Comparison of ENCODE assay signal across 1 cellular context in genomic region chr19:343941-344624, GRCh38.
TF ChIP-seq lines count a peak whose summit lies in the region.

No MANE protein-coding gene starts in this region.

TF ChIP-seq in HEK293, 187 proteins besides CTCF, POLR2A, EP300 and RAD21 (continued from another document):
- TF ChIP-seq ZNF214 (tag by site-specific recombination; IDR thresholded peaks at IDR 0.05; ENCODE audit: borderline replicate concordance) (no peak), ZFHX2 (tag by site-specific recombination; conservative IDR thresholded peaks at IDR 0.05) (no peak), ZNF704 (tag by site-specific recombination; IDR thresholded peaks at IDR 0.05) (no peak), ZNF830 (tag by site-specific recombination; IDR thresholded peaks at IDR 0.05; ENCODE audit: low read depth) (no peak), ZNF132 (tag by site-specific recombination; IDR thresholded peaks at IDR 0.05; ENCODE audit: borderline replicate concordance) (no peak), GLI2 (tag by site-specific recombination; IDR thresholded peaks at IDR 0.05; ENCODE audit: borderline replicate concordance, low read depth) (no peak), ZNF335 (tag by site-specific recombination; conservative IDR thresholded peaks at IDR 0.05) (0 out of 2 replicates have a peak, but pooled peaks have one; percentile 29), ZNF510 (tag by site-specific recombination; IDR thresholded peaks at IDR 0.05; ENCODE audit: insufficient replicate concordance) (no peak), ZBTB48 (tag by site-specific recombination; IDR thresholded peaks at IDR 0.05) (no peak), PATZ1 (tag by site-specific recombination; IDR thresholded peaks at IDR 0.05) (no peak), ZNF555 (tag by site-specific recombination; conservative IDR thresholded peaks at IDR 0.05) (no peak), ZNF768 (tag by site-specific recombination; IDR thresholded peaks at IDR 0.05) (no peak), ZNF280C (tag by site-specific recombination; IDR thresholded peaks at IDR 0.05) (no peak), ZNF16 (tag by site-specific recombination; IDR thresholded peaks at IDR 0.05; ENCODE audit: low read depth) (no peak), ZNF473 (tag by site-specific recombination; IDR thresholded peaks at IDR 0.05) (no peak), ZNF837 (tag by site-specific recombination; IDR thresholded peaks at IDR 0.05) (no peak), ZNF621 (tag by site-specific recombination; IDR thresholded peaks at IDR 0.05) (no peak)
- TF ChIP-seq, protein P1, sequence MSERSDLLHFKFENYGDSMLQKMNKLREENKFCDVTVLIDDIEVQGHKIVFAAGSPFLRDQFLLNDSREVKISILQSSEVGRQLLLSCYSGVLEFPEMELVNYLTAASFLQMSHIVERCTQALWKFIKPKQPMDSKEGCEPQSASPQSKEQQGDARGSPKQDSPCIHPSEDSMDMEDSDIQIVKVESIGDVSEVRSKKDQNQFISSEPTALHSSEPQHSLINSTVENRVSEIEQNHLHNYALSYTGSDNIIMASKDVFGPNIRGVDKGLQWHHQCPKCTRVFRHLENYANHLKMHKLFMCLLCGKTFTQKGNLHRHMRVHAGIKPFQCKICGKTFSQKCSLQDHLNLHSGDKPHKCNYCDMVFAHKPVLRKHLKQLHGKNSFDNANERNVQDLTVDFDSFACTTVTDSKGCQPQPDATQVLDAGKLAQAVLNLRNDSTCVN (tag by site-specific recombination; optimal IDR thresholded peaks at IDR 0.05), result peak; percentile 28
- TF ChIP-seq, protein P2, sequence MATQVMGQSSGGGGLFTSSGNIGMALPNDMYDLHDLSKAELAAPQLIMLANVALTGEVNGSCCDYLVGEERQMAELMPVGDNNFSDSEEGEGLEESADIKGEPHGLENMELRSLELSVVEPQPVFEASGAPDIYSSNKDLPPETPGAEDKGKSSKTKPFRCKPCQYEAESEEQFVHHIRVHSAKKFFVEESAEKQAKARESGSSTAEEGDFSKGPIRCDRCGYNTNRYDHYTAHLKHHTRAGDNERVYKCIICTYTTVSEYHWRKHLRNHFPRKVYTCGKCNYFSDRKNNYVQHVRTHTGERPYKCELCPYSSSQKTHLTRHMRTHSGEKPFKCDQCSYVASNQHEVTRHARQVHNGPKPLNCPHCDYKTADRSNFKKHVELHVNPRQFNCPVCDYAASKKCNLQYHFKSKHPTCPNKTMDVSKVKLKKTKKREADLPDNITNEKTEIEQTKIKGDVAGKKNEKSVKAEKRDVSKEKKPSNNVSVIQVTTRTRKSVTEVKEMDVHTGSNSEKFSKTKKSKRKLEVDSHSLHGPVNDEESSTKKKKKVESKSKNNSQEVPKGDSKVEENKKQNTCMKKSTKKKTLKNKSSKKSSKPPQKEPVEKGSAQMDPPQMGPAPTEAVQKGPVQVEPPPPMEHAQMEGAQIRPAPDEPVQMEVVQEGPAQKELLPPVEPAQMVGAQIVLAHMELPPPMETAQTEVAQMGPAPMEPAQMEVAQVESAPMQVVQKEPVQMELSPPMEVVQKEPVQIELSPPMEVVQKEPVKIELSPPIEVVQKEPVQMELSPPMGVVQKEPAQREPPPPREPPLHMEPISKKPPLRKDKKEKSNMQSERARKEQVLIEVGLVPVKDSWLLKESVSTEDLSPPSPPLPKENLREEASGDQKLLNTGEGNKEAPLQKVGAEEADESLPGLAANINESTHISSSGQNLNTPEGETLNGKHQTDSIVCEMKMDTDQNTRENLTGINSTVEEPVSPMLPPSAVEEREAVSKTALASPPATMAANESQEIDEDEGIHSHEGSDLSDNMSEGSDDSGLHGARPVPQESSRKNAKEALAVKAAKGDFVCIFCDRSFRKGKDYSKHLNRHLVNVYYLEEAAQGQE (tag by site-specific recombination; IDR thresholded peaks at IDR 0.05), result no peak
